20 cellular contexts compared by ENCODE assay signal in the genomic region with DNA sequence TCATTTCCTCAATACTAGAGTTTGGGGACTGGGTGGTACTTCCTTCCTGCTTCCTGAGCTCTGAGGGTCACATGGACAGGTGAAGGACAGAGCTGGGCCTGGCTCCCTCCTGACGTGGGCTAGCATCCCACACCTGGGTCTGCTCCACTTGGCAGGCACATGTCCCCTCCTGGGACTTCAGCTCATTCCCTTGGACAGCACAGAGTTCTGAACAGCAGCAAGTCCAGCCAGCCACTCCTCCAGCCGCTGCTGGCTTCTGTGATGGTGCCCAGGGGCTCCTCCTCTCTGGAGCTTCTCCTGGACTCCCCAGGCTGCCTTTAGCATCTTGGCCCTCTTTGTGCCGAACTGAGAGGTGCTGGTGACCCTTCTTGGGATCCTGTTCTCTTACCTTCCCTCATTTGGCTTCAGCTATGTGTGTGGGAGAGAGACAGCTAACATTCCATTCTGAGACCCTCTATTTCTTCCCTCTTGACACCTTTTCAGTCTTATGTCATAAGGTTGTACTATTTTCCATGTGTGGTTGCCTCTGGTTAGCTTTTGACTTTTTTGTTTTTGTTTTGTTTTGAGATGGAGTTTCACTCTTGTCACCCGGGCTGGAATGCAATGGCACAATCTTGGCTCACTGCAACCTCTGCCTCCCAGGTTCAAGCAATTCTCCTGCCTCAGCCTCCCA.
DNase-seq lines count a peak whose midpoint lies in the region; ATAC-seq and TF ChIP-seq lines count a peak whose summit lies in the region.
"Had no signal": no experiment of that assay in that cellular context is flagged by ENCODE, and none has a peak within 500 bp of the region (broad histone marks: within the 10 kb centered on the region; RNA-seq: fewer than 3 reads in every experiment).

No MANE protein-coding gene starts in this region.

- H3K27ac Mint-ChIP-seq in activated naive CD4-positive, alpha-beta T cell treated with anti-CD3 and anti-CD28 coated beads for 36 hours, result peak overlapping the region; percentile 90
- H3K27ac Mint-ChIP-seq in effector memory CD8-positive, alpha-beta T cell, result peak overlapping the region; percentile 97 to 99
- peak overlapping the region; percentile 95 to 100 for H3K27ac Mint-ChIP-seq in stimulated activated naive CD8-positive, alpha-beta T cell treated with anti-CD3 and anti-CD28 coated beads, Interleukin-15, amount 100 ng/mL, for 72 hours

- H3K9me2 ChIP-seq in PC-9 (ENCODE audit: insufficient read depth), result no peaks in the 10 kb centered on the region; the same call in 1 of the 2 replicates

- POLR2A ChIA-PET in PC-9 (lab: Charles Lee; ENCODE audit: unreplicated experiment), result no interaction called here

- CTCF ChIA-PET in activated naive CD4-positive, alpha-beta T cell treated with anti-CD3 and anti-CD28 coated beads for 36 hours (lab: Charles Lee), result interaction anchor here (1.3 to 1.6 kb wide), 3 partner anchors 8 to 105 kb away, joined by 3 to 4 read pairs (median 4); no protein-coding TSS in a partner anchor
- CTCF ChIA-PET in PC-9 (lab: Charles Lee), result no interaction called here

- H3K4me1 Mint-ChIP-seq in activated naive CD4-positive, alpha-beta T cell treated with anti-CD3 and anti-CD28 coated beads for 36 hours (ENCODE audit: low read depth), result peaks cover 56% of the 10 kb centered on the region
- peaks cover 61 to 71% of the 10 kb centered on the region in 2 donors for H3K4me1 Mint-ChIP-seq in effector memory CD8-positive, alpha-beta T cell (ENCODE audit: low read depth in 2 of 2)
- peaks cover 84% of the 10 kb centered on the region for H3K4me1 Mint-ChIP-seq in stimulated activated naive CD8-positive, alpha-beta T cell treated with anti-CD3 and anti-CD28 coated beads, Interleukin-15, amount 100 ng/mL, for 72 hours

- H3K4me3 ChIP-seq in PC-9, result no peak overlapping the region
- H3K4me3 ChIP-seq in vagina, result no peak overlapping the region
- H3K4me3 ChIP-seq: adrenal gland, gastroesophageal sphincter, transverse colon had no signal

- intact Hi-C loops in activated naive CD4-positive, alpha-beta T cell treated with anti-CD3 and anti-CD28 coated beads for 36 hours (cut with micrococcal nuclease), result loop anchor here (5.0 to 10.0 kb wide), 4 partner anchors 311 to 1732 kb away; partner anchors contain the start of genes MDH1, OTX1 and WDPCP
- intact Hi-C loops in PC-9 (cut with micrococcal nuclease; ENCODE audit: unreplicated experiment), result loop anchor here (10.0 kb wide), 1 partner anchor 388 kb away; no protein-coding TSS in a partner anchor
- intact Hi-C loops in vagina (cut with DNase I), result no loop called here

- no peaks in the 10 kb centered on the region for H3K36me3 Mint-ChIP-seq in activated naive CD4-positive, alpha-beta T cell treated with anti-CD3 and anti-CD28 coated beads for 36 hours (ENCODE audit: low read depth)
- peaks cover 7% of the 10 kb centered on the region for H3K36me3 Mint-ChIP-seq in effector memory CD8-positive, alpha-beta T cell (ENCODE audit: insufficient read depth)

- H3K4me1 ChIP-seq in PC-9 (replicated peaks; ENCODE audit: insufficient read depth), result peaks cover 53% of the 10 kb centered on the region
- peaks cover 36% of the 10 kb centered on the region for H3K4me1 ChIP-seq in vagina

- H3F3A ChIP-seq in PC-9 (ENCODE audit: insufficient read depth, low read depth), result peaks cover 58% of the 10 kb centered on the region

- peak overlapping the region; percentile 85; the same call in 1 of the 2 replicates for H3K4me2 ChIP-seq in PC-9

- H3K27ac ChIP-seq in PC-9, result peak overlapping the region; percentile 99
- H3K27ac ChIP-seq in vagina, result no peak overlapping the region
- H3K27ac ChIP-seq: adrenal gland, gastroesophageal sphincter, transverse colon, WERI-Rb-1 had no signal

- H3K27me3 ChIP-seq in PC-9 (ENCODE audit: insufficient read depth, low read depth) (no peaks in the 10 kb centered on the region), vagina (no peaks in the 10 kb centered on the region)
- H3K27me3 ChIP-seq: adrenal gland, gastroesophageal sphincter, transverse colon had no signal

- ATAC-seq in effector memory CD8-positive, alpha-beta T cell (replicated peaks), result peak; percentile 15
- no peak for ATAC-seq in stimulated activated naive CD8-positive, alpha-beta T cell treated with anti-CD3 and anti-CD28 coated beads, Interleukin-15, amount 100 ng/mL, for 72 hours
- ATAC-seq in HG03095 (IDR thresholded peaks at IDR 0.05; ENCODE audit: unreplicated experiment), result no peak
- ATAC-seq: gastroesophageal sphincter, left cardiac atrium, Right ventricle myocardium inferior had no signal

- no peak for DNase-seq in activated naive CD4-positive, alpha-beta T cell treated with anti-CD3 and anti-CD28 coated beads for 36 hours
- DNase-seq in activated naive CD4-positive, alpha-beta T cell treated with anti-CD3 and anti-CD28 coated beads, Interleukin-2, amount 50 U/mL, for 16 hours, result no peak
- DNase-seq in PC-9, result no peak
- peak in 1 of 3 experiments; percentile 19 for DNase-seq in effector memory CD8-positive, alpha-beta T cell
- no peak for DNase-seq in stimulated activated naive CD8-positive, alpha-beta T cell treated with anti-CD3 and anti-CD28 coated beads, Interleukin-15, amount 100 ng/mL, for 72 hours
- DNase-seq in AML-193 (lab: John Stamatoyannopoulos, UW), result no peak
- DNase-seq in vagina (ENCODE audit: extremely low spot score in 2 of 2), result no peak
- DNase-seq: adrenal gland, EL, H9, left cardiac atrium, midbrain, NCI-H1092, NCI-H2081, retina, transverse colon, WERI-Rb-1 had no signal

- no peaks in the 10 kb centered on the region for H4K20me1 ChIP-seq in PC-9 (ENCODE audit: insufficient read depth)

- no peak overlapping the region for H3K4me3 Mint-ChIP-seq in activated naive CD4-positive, alpha-beta T cell treated with anti-CD3 and anti-CD28 coated beads for 36 hours
- peak overlapping the region; percentile 77 to 81 for H3K4me3 Mint-ChIP-seq in effector memory CD8-positive, alpha-beta T cell
- peak overlapping the region; percentile 74 to 87 for H3K4me3 Mint-ChIP-seq in stimulated activated naive CD8-positive, alpha-beta T cell treated with anti-CD3 and anti-CD28 coated beads, Interleukin-15, amount 100 ng/mL, for 72 hours
- H3K4me3 Mint-ChIP-seq: H9 had no signal

- no peak for TF ChIP-seq CTCF in PC-9 (conservative IDR thresholded peaks at IDR 0.05)
- TF ChIP-seq CTCF in vagina (IDR thresholded peaks at IDR 0.05), result no peak

- no peaks in the 10 kb centered on the region for H3K27me3 Mint-ChIP-seq in activated naive CD4-positive, alpha-beta T cell treated with anti-CD3 and anti-CD28 coated beads for 36 hours (ENCODE audit: low read depth)
- H3K27me3 Mint-ChIP-seq in effector memory CD8-positive, alpha-beta T cell, result no peaks in the 10 kb centered on the region
- no peaks in the 10 kb centered on the region for H3K27me3 Mint-ChIP-seq in stimulated activated naive CD8-positive, alpha-beta T cell treated with anti-CD3 and anti-CD28 coated beads, Interleukin-15, amount 100 ng/mL, for 72 hours

- H3K79me2 ChIP-seq in PC-9 (ENCODE audit: low read depth), result no peaks in the 10 kb centered on the region

- H2AFZ ChIP-seq in PC-9, result no peak overlapping the region

- no peaks in the 10 kb centered on the region for H3K9me3 Mint-ChIP-seq in activated naive CD4-positive, alpha-beta T cell treated with anti-CD3 and anti-CD28 coated beads for 36 hours
- H3K9me3 Mint-ChIP-seq in effector memory CD8-positive, alpha-beta T cell, result no peaks in the 10 kb centered on the region
- H3K9me3 Mint-ChIP-seq in stimulated activated naive CD8-positive, alpha-beta T cell treated with anti-CD3 and anti-CD28 coated beads, Interleukin-15, amount 100 ng/mL, for 72 hours, result no peaks in the 10 kb centered on the region
- H3K9me3 Mint-ChIP-seq: H9 had no signal

- no peaks in the 10 kb centered on the region for H3K36me3 ChIP-seq in PC-9 (ENCODE audit: low read depth)
- no peaks in the 10 kb centered on the region for H3K36me3 ChIP-seq in vagina
- H3K36me3 ChIP-seq: adrenal gland, gastroesophageal sphincter, transverse colon, WERI-Rb-1 had no signal

- no peaks in the 10 kb centered on the region for H3K9me3 ChIP-seq in PC-9 (ENCODE audit: insufficient read depth, low read depth)
- no peaks in the 10 kb centered on the region for H3K9me3 ChIP-seq in vagina
- H3K9me3 ChIP-seq: adrenal gland, gastroesophageal sphincter, transverse colon had no signal

- BruUV-seq in PC-9 (replicated peaks; lab: Mats Ljungman, UMichigan), result no TSS peak

- no peak for TF ChIP-seq POLR2A in vagina (IDR thresholded peaks at IDR 0.05)
